In genomic region chr12:101697197-101697929, GRCh38 we compare ENCODE assay signal across 8 cellular contexts. TPM values are rescaled to one million over a fixed set of nuclear protein-coding genes. Genes with fewer than 3 reads are reported as not detected.
DNase-seq lines count a peak whose midpoint lies in the region; ATAC-seq and TF ChIP-seq lines count a peak whose summit lies in the region.

TSS of gene CHPT1 (plus strand) at chr12:101697640. CDS start at chr12:101697862, 222 bp downstream.

- H3F3A ChIP-seq in SU-DHL-6 (ENCODE audit: insufficient read depth): peaks cover 5% of the 10 kb centered on the region; the same call in 1 of the 2 replicates

- H3K27me3 ChIP-seq in SU-DHL-6 (ENCODE audit: low read length) (no peaks in the 10 kb centered on the region), vagina (no peaks in the 10 kb centered on the region)

- intact Hi-C loops in left cardiac atrium (cut with DNase I) (no loop called here), vagina (cut with DNase I) (no loop called here)

- peaks cover 2% of the 10 kb centered on the region for H3K27me3 Mint-ChIP-seq in activated naive CD8-positive, alpha-beta T cell treated with anti-CD3 and anti-CD28 coated beads, Interleukin-2, amount 10 ng/mL, durations not matched to agents 7 days and 5 days

- ATAC-seq in GM21737 (IDR thresholded peaks at IDR 0.05; ENCODE audit: unreplicated experiment) (peak; percentile 61), left cardiac atrium (peak; percentile 80 to 88)
- ATAC-seq in activated naive CD8-positive, alpha-beta T cell treated with anti-CD3 and anti-CD28 coated beads, Interleukin-2, amount 10 ng/mL, durations not matched to agents 7 days and 5 days (ENCODE audit: low read depth): peak; percentile 84

- DNase-seq in ELF-1 (ENCODE audit: low read depth, low spot score) (peak; percentile 81), Kasumi-1 (lab: John Stamatoyannopoulos, UW) (peak; percentile 55 to 59), left cardiac atrium (peak; percentile 82), pulmonary artery endothelial cell (ENCODE audit: low read depth, low spot score) (no peak), vagina (ENCODE audit: extremely low spot score in 2 of 2) (no peak)
- peak; percentile 80 for DNase-seq in activated naive CD8-positive, alpha-beta T cell treated with anti-CD3 and anti-CD28 coated beads, Interleukin-2, amount 10 ng/mL, durations not matched to agents 7 days and 5 days

- H3K27ac ChIP-seq in SU-DHL-6 (ENCODE audit: low read depth, low read length) (no peak within 1 kb of the TSS; the same call in 1 of the 2 replicates), vagina (peak within 1 kb of the TSS; percentile 92)

- H3K9me3 ChIP-seq in SU-DHL-6 (ENCODE audit: insufficient read depth, low read length) (no peaks in the 10 kb centered on the region), vagina (no peaks in the 10 kb centered on the region)

- H3K4me1 Mint-ChIP-seq in activated naive CD8-positive, alpha-beta T cell treated with anti-CD3 and anti-CD28 coated beads, Interleukin-2, amount 10 ng/mL, durations not matched to agents 7 days and 5 days: peaks cover 20% of the 10 kb centered on the region

- H3K9me2 ChIP-seq in SU-DHL-6 (replicated peaks; ENCODE audit: insufficient read depth, low read length): no peaks in the 10 kb centered on the region

- no peaks in the 10 kb centered on the region for H4K20me1 ChIP-seq in SU-DHL-6 (ENCODE audit: low read depth, low read length)

- POLR2A ChIA-PET in activated naive CD8-positive, alpha-beta T cell treated with anti-CD3 and anti-CD28 coated beads, Interleukin-2, amount 10 ng/mL, durations not matched to agents 7 days and 5 days (lab: Charles Lee): no interaction called here

- H3K4me2 ChIP-seq in SU-DHL-6 (ENCODE audit: low read depth, low read length, poor library complexity, severe bottlenecking): peak within 1 kb of the TSS; percentile 78

- TF ChIP-seq CTCF in SU-DHL-6 (IDR thresholded peaks at IDR 0.05; ENCODE audit: insufficient read depth, low read length, poor library complexity, severe bottlenecking) (no peak), vagina (IDR thresholded peaks at IDR 0.05) (no peak)

- peak within 1 kb of the TSS; percentile 82 for H3K27ac Mint-ChIP-seq in activated naive CD8-positive, alpha-beta T cell treated with anti-CD3 and anti-CD28 coated beads, Interleukin-2, amount 10 ng/mL, durations not matched to agents 7 days and 5 days

- no peaks in the 10 kb centered on the region for H3K79me2 ChIP-seq in SU-DHL-6 (ENCODE audit: insufficient read depth, low read length)

- H3K4me1 ChIP-seq in vagina: peaks cover 58% of the 10 kb centered on the region

- H3K4me3 Mint-ChIP-seq in activated naive CD8-positive, alpha-beta T cell treated with anti-CD3 and anti-CD28 coated beads, Interleukin-2, amount 10 ng/mL, durations not matched to agents 7 days and 5 days: peak within 1 kb of the TSS; percentile 89

- H3K9ac ChIP-seq in SU-DHL-6 (ENCODE audit: low read length): peak within 1 kb of the TSS; percentile 66

- H2AFZ ChIP-seq in SU-DHL-6 (ENCODE audit: low read depth, low read length, severe bottlenecking): peak within 1 kb of the TSS; percentile 93

- H3K4me3 ChIP-seq in SU-DHL-6 (ENCODE audit: insufficient read depth, low read length, poor library complexity, severe bottlenecking) (peak within 1 kb of the TSS; percentile 66), vagina (peak within 1 kb of the TSS; percentile 84 to 96)

- H3K36me3 Mint-ChIP-seq in activated naive CD8-positive, alpha-beta T cell treated with anti-CD3 and anti-CD28 coated beads, Interleukin-2, amount 10 ng/mL, durations not matched to agents 7 days and 5 days: no peaks in the 10 kb centered on the region

- peak in 1 of 2 donors; percentile 59 for TF ChIP-seq POLR2A in vagina (IDR thresholded peaks at IDR 0.05)

- H3K36me3 ChIP-seq in SU-DHL-6 (ENCODE audit: low read length): no peaks in the 10 kb centered on the region
- no peaks in the 10 kb centered on the region for H3K36me3 ChIP-seq in vagina

- H3K9me3 Mint-ChIP-seq in activated naive CD8-positive, alpha-beta T cell treated with anti-CD3 and anti-CD28 coated beads, Interleukin-2, amount 10 ng/mL, durations not matched to agents 7 days and 5 days: no peaks in the 10 kb centered on the region

RNA-seq across cellular contexts. Expression of gene CHPT1, which starts in this region (rescaled TPM):
- 10 to 100 TPM; 13.3 to 16.2 TPM for total RNA-seq in activated naive CD8-positive, alpha-beta T cell treated with anti-CD3 and anti-CD28 coated beads, Interleukin-2, amount 10 ng/mL, durations not matched to agents 7 days and 5 days
- 100 to 1,000 TPM in 1 of 2 donors, 10 to 100 TPM in 1; 90.8 to 132 TPM for total RNA-seq in left cardiac atrium
- total RNA-seq in pulmonary artery endothelial cell: 29.8 and 49.3 TPM in 2 replicates
- 84.7 TPM for total RNA-seq in vagina

Comparison
In these comparisons a context has a peak if more than half of its experiments do, and no peak if none do; other contexts are left out.
1. DNase-seq: peak in ELF-1 (single experiment), Kasumi-1 (2 of 2), activated naive CD8-positive, alpha-beta T cell treated with anti-CD3 and anti-CD28 coated beads, Interleukin-2, amount 10 ng/mL, durations not matched to agents 7 days and 5 days (single experiment) and left cardiac atrium (single experiment); none in pulmonary artery endothelial cell (single experiment) and vagina (0 of 2).
2. Peak in every context shown above with its lines, with median percentiles within 50 percentile points of each other: ATAC-seq.